Comparison of ENCODE assay signal across 22 cellular contexts in genomic region chr3:156974931-156975330, GRCh38.
"Had no signal": no experiment of that assay in that cellular context is flagged by ENCODE, and none has a peak within 500 bp of the region (broad histone marks: within the 10 kb centered on the region; RNA-seq: fewer than 3 reads in every experiment).

No MANE protein-coding gene starts in this region.

- H3K4me3 Mint-ChIP-seq: natural killer cell treated with Interleukin-12 subunit alpha and Interleukin-12 subunit beta and Interleukin-15 and Interleukin-18, amount 100 ng/mL, for 72 hours; stimulated activated effector memory CD8-positive, alpha-beta T cell treated with anti-CD3 and anti-CD28 coated beads, Interleukin-12 subunit alpha, Interleukin-12 subunit beta, amount 100 ng/mL, for 72 hours; stimulated activated naive CD8-positive, alpha-beta T cell treated with anti-CD3 and anti-CD28 coated beads, Interleukin-15, Interleukin-2, amounts not matched to agents 100 ng/mL and 50 ng/mL, for 24 hours had no signal

- FAIRE-seq: islet of Langerhans, pancreas had no signal

- H3K27ac Mint-ChIP-seq: natural killer cell treated with Interleukin-12 subunit alpha and Interleukin-12 subunit beta and Interleukin-15 and Interleukin-18, amount 100 ng/mL, for 72 hours; stimulated activated effector memory CD8-positive, alpha-beta T cell treated with anti-CD3 and anti-CD28 coated beads, Interleukin-12 subunit alpha, Interleukin-12 subunit beta, amount 100 ng/mL, for 72 hours; stimulated activated naive CD8-positive, alpha-beta T cell treated with anti-CD3 and anti-CD28 coated beads, Interleukin-15, Interleukin-2, amounts not matched to agents 100 ng/mL and 50 ng/mL, for 24 hours had no signal

- H3K9me3 Mint-ChIP-seq: natural killer cell treated with Interleukin-12 subunit alpha and Interleukin-12 subunit beta and Interleukin-15 and Interleukin-18, amount 100 ng/mL, for 72 hours; stimulated activated effector memory CD8-positive, alpha-beta T cell treated with anti-CD3 and anti-CD28 coated beads, Interleukin-12 subunit alpha, Interleukin-12 subunit beta, amount 100 ng/mL, for 72 hours; stimulated activated naive CD8-positive, alpha-beta T cell treated with anti-CD3 and anti-CD28 coated beads, Interleukin-15, Interleukin-2, amounts not matched to agents 100 ng/mL and 50 ng/mL, for 24 hours had no signal

- H3K4me3 ChIP-seq: dorsolateral prefrontal cortex, heart right ventricle, pancreas, prostate gland, right lobe of liver, tibial artery, upper lobe of left lung, uterus had no signal

- H3K27me3 Mint-ChIP-seq: stimulated activated naive CD8-positive, alpha-beta T cell treated with anti-CD3 and anti-CD28 coated beads, Interleukin-15, Interleukin-2, amounts not matched to agents 100 ng/mL and 50 ng/mL, for 24 hours had no signal

- DNase-seq: cortex of kidney; dorsolateral prefrontal cortex; effector CD8-positive, alpha-beta T cell; foreskin melanocyte; heart right ventricle; hypothalamus; kidney glomerular epithelial cell; midbrain; occipital lobe; pancreas; right lobe of liver; stimulated activated CD4-positive, alpha-beta T cell treated with anti-CD3 and anti-CD28 coated beads, Interleukin-4, amount 100 ng/mL, for 1 hour; stimulated activated CD8-positive, alpha-beta memory T cell treated with anti-CD3 and anti-CD28 coated beads, Interleukin-4, amount 100 ng/mL, for 48 hours; tibial artery; upper lobe of left lung; uterus had no signal

- H3K9me3 ChIP-seq: pancreas, prostate gland, right lobe of liver, tibial artery, upper lobe of left lung, uterus had no signal

- H3K27me3 ChIP-seq: dorsolateral prefrontal cortex, heart right ventricle, pancreas, right lobe of liver, tibial artery, upper lobe of left lung, uterus had no signal

- ATAC-seq: heart right ventricle; left lobe of liver; natural killer cell treated with Interleukin-12 subunit alpha and Interleukin-12 subunit beta and Interleukin-15 and Interleukin-18, amount 100 ng/mL, for 72 hours; pancreas; right lobe of liver; stimulated activated effector memory CD8-positive, alpha-beta T cell treated with anti-CD3 and anti-CD28 coated beads, Interleukin-12 subunit alpha, Interleukin-12 subunit beta, amount 100 ng/mL, for 72 hours had no signal

- H3K4me1 ChIP-seq: heart right ventricle, prostate gland, right lobe of liver, tibial artery, upper lobe of left lung, uterus had no signal

- H3K36me3 Mint-ChIP-seq: natural killer cell treated with Interleukin-12 subunit alpha and Interleukin-12 subunit beta and Interleukin-15 and Interleukin-18, amount 100 ng/mL, for 72 hours; stimulated activated effector memory CD8-positive, alpha-beta T cell treated with anti-CD3 and anti-CD28 coated beads, Interleukin-12 subunit alpha, Interleukin-12 subunit beta, amount 100 ng/mL, for 72 hours had no signal

- H3K27ac ChIP-seq: dorsolateral prefrontal cortex, heart right ventricle, pancreas, prostate gland, right lobe of liver, tibial artery, upper lobe of left lung, uterus had no signal

- H3K36me3 ChIP-seq: heart right ventricle, pancreas, prostate gland, right lobe of liver, tibial artery, upper lobe of left lung, uterus had no signal
